ENCODE assay signal across 2 cellular contexts in genomic region chrX:24350217-24350616, GRCh38.
TF ChIP-seq lines count a peak whose summit lies in the region.

No MANE protein-coding gene starts in this region.

TF ChIP-seq in SK-N-SH, 30 proteins besides CTCF, POLR2A, EP300 and RAD21:
- peak; percentile 82 for TF ChIP-seq REST (IDR thresholded peaks at IDR 0.05; ENCODE audit: low read depth, low read length)
- TF ChIP-seq TAF1 (IDR thresholded peaks at IDR 0.05; ENCODE audit: borderline replicate concordance, low read depth, low read length) = no peak

TF ChIP-seq in SK-N-SH treated with all-trans-retinoic acid at 6 μM for 48 hours, 23 proteins besides CTCF, POLR2A, EP300 and RAD21 (continued from another document):
- no peak for TF ChIP-seq CSRNP3 (CRISPR knock-in tag; IDR thresholded peaks at IDR 0.05)
- no peak for TF ChIP-seq ZFP3 (CRISPR knock-in tag; IDR thresholded peaks at IDR 0.05)
- TF ChIP-seq, protein P1, sequence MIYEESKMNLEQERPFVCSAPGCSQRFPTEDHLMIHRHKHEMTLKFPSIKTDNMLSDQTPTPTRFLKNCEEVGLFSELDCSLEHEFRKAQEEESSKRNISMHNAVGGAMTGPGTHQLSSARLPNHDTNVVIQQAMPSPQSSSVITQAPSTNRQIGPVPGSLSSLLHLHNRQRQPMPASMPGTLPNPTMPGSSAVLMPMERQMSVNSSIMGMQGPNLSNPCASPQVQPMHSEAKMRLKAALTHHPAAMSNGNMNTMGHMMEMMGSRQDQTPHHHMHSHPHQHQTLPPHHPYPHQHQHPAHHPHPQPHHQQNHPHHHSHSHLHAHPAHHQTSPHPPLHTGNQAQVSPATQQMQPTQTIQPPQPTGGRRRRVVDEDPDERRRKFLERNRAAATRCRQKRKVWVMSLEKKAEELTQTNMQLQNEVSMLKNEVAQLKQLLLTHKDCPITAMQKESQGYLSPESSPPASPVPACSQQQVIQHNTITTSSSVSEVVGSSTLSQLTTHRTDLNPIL (CRISPR knock-in tag; IDR thresholded peaks at IDR 0.05; ENCODE audit: low read depth) = no peak
- no peak for TF ChIP-seq ZC3H10 (CRISPR knock-in tag; IDR thresholded peaks at IDR 0.05)
- TF ChIP-seq PPARA (CRISPR knock-in tag; IDR thresholded peaks at IDR 0.05; ENCODE audit: borderline replicate concordance) = no peak
- no peak for TF ChIP-seq ESRRG (CRISPR knock-in tag; IDR thresholded peaks at IDR 0.05)
- no peak for TF ChIP-seq TSHZ2 (CRISPR knock-in tag; IDR thresholded peaks at IDR 0.05)
- TF ChIP-seq RARB (CRISPR knock-in tag; IDR thresholded peaks at IDR 0.05) = no peak
- no peak for TF ChIP-seq ISL1 (CRISPR knock-in tag; IDR thresholded peaks at IDR 0.05)
- no peak for TF ChIP-seq CSDC2 (CRISPR knock-in tag; IDR thresholded peaks at IDR 0.05)
- no peak for TF ChIP-seq ZNF70 (CRISPR knock-in tag; IDR thresholded peaks at IDR 0.05)
- TF ChIP-seq ZNF8 (CRISPR knock-in tag; IDR thresholded peaks at IDR 0.05) = no peak
- TF ChIP-seq ZFP30 (CRISPR knock-in tag; IDR thresholded peaks at IDR 0.05) = no peak
- TF ChIP-seq BACH2 (CRISPR knock-in tag; IDR thresholded peaks at IDR 0.05; ENCODE audit: borderline replicate concordance) = no peak
